ENCODE assay signal across 9 cellular contexts in genomic region chr10:4127518-4128315, GRCh38.
DNase-seq lines count a peak whose midpoint lies in the region; ATAC-seq and TF ChIP-seq lines count a peak whose summit lies in the region.
"Had no signal": no experiment of that assay in that cellular context is flagged by ENCODE, and none has a peak within 500 bp of the region (broad histone marks: within the 10 kb centered on the region; RNA-seq: fewer than 3 reads in every experiment).

No MANE protein-coding gene starts in this region.

- peak; percentile 59 to 93 for DNase-seq in NOMO-1 (lab: John Stamatoyannopoulos, UW; ENCODE audit: unreplicated experiment in 2 of 2)
- DNase-seq in kidney tubule cell (ENCODE audit: low spot score) = peak; percentile 20
- DNase-seq in substantia nigra (lab: John Stamatoyannopoulos, UW) = no peak
- no peak for DNase-seq in GM10266 (ENCODE audit: extremely low spot score)
- DNase-seq in caudate nucleus (lab: John Stamatoyannopoulos, UW) = no peak
- no peak for DNase-seq in ecto neural progenitor cell (ENCODE audit: low spot score)

- no peak overlapping the region for H3K27ac ChIP-seq in substantia nigra (ENCODE audit: low read depth, low read length, poor library complexity, severe bottlenecking)
- no peak overlapping the region for H3K27ac ChIP-seq in caudate nucleus (ENCODE audit: low read depth, low read length)

- TF ChIP-seq CTCF in GM10266 (IDR thresholded peaks at IDR 0.05; ENCODE audit: control insufficient read depth, insufficient read depth, low read depth, missing control alignments) = no peak

- ATAC-seq in GM18858 (IDR thresholded peaks at IDR 0.05; ENCODE audit: unreplicated experiment) (peak; percentile 32), HG02642 (IDR thresholded peaks at IDR 0.05; ENCODE audit: poor library complexity, unreplicated experiment) (peak; percentile 71)
- ATAC-seq: K562 had no signal

Comparison
In these comparisons a context has a peak if more than half of its experiments do, and no peak if none do; other contexts are left out.
1. DNase-seq: peak in NOMO-1 (2 of 2) and kidney tubule cell (single experiment); none in substantia nigra (0 of 49), GM10266 (single experiment), caudate nucleus (0 of 61) and ecto neural progenitor cell (single experiment).